Comparison of ENCODE assay signal across 19 cellular contexts in the genomic region with DNA sequence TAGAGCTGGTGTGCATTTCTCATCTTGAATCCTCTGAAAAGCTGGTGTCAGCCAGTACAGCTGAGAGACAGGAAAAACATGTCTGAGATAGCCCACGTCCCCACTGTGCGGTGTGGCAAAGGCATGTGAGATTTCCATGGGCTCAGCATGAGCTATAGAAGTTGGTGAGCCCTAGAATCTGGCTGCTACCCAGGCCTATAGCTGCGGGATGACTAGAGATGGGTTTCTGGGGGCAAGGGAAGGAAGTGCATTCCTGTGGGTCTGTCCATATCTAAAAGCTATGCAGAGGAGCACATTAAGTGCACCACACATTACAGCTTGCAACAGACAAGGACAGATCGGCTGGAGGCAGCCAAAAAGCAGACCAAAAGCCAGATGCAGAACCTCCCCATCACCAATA. TPM values are rescaled to one million over a fixed set of nuclear protein-coding genes. Genes with fewer than 3 reads are reported as not detected.
DNase-seq lines count a peak whose midpoint lies in the region; ATAC-seq and TF ChIP-seq lines count a peak whose summit lies in the region.
"Had no signal": no experiment of that assay in that cellular context is flagged by ENCODE, and none has a peak within 500 bp of the region (broad histone marks: within the 10 kb centered on the region; RNA-seq: fewer than 3 reads in every experiment).

No MANE protein-coding gene starts in this region.

- H3K79me2 ChIP-seq in fibroblast of lung (ENCODE audit: control insufficient read depth, insufficient read depth, low read length), result no peaks in the 10 kb centered on the region

- no peak overlapping the region for H3K9ac ChIP-seq in fibroblast of lung (ENCODE audit: insufficient read depth, low read length)
- no peak overlapping the region for H3K9ac ChIP-seq in skeletal muscle satellite cell (ENCODE audit: low read depth, low read length)

- no peak for TF ChIP-seq CTCF in fibroblast of lung (conservative IDR thresholded peaks at IDR 0.05 in 1 of 2, IDR thresholded peaks at IDR 0.05 in 1 of 2; ENCODE audit: low read depth in 1 of 2, low read length in 2 of 2)

- H3K36me3 ChIP-seq in fibroblast of lung (ENCODE audit: control insufficient read depth, insufficient read depth, low read length) (no peaks in the 10 kb centered on the region), skeletal muscle satellite cell (ENCODE audit: insufficient read depth, low read length) (no peaks in the 10 kb centered on the region)
- H3K36me3 ChIP-seq: breast epithelium, gastroesophageal sphincter had no signal

- H2AFZ ChIP-seq in fibroblast of lung (ENCODE audit: low read length), result peak overlapping the region; percentile 28

- H3K27me3 ChIP-seq in fibroblast of lung (ENCODE audit: control insufficient read depth, insufficient read depth, low read length) (no peaks in the 10 kb centered on the region), skeletal muscle satellite cell (ENCODE audit: control insufficient read depth, insufficient read depth, low read length) (no peaks in the 10 kb centered on the region)
- H3K27me3 ChIP-seq: breast epithelium, gastroesophageal sphincter had no signal

- no peak overlapping the region for H3K4me3 ChIP-seq in fibroblast of lung (replicated peaks in 1 of 4; ENCODE audit: control extremely low read depth in 1 of 4, insufficient read depth in 1 of 4, low read depth in 3 of 4, low read length in 4 of 4)
- no peak overlapping the region for H3K4me3 ChIP-seq in skeletal muscle satellite cell (ENCODE audit: low read length)
- H3K4me3 ChIP-seq: breast epithelium, gastroesophageal sphincter, psoas muscle had no signal

- peaks cover 6% of the 10 kb centered on the region for H3K4me1 ChIP-seq in fibroblast of lung (ENCODE audit: control insufficient read depth, extremely low read depth, insufficient read depth, low read length)
- peaks cover 11% of the 10 kb centered on the region for H3K4me1 ChIP-seq in skeletal muscle satellite cell (ENCODE audit: control insufficient read depth, insufficient read depth, low read length)
- H3K4me1 ChIP-seq: breast epithelium, gastroesophageal sphincter, psoas muscle had no signal

- H3K9me3 ChIP-seq in fibroblast of lung (ENCODE audit: control insufficient read depth, insufficient read depth, low read depth, low read length) (no peaks in the 10 kb centered on the region), skeletal muscle satellite cell (replicated peaks; ENCODE audit: low read length) (no peaks in the 10 kb centered on the region)
- H3K9me3 ChIP-seq: breast epithelium, gastroesophageal sphincter, psoas muscle had no signal

- H3K4me2 ChIP-seq in fibroblast of lung (ENCODE audit: extremely low read depth, insufficient read depth, low read length) (peak overlapping the region; percentile 66), skeletal muscle satellite cell (ENCODE audit: low read length) (peak overlapping the region; percentile 42)

- no peaks in the 10 kb centered on the region for H4K20me1 ChIP-seq in fibroblast of lung (ENCODE audit: control insufficient read depth, extremely low read depth, insufficient read depth, low read length)

- no peak overlapping the region for H3K27ac ChIP-seq in fibroblast of lung (ENCODE audit: insufficient read depth, low read length)
- H3K27ac ChIP-seq: breast epithelium, gastroesophageal sphincter, psoas muscle had no signal

- ATAC-seq in GM18867 (IDR thresholded peaks at IDR 0.05; ENCODE audit: unreplicated experiment) (no peak), GM18858 (IDR thresholded peaks at IDR 0.05; ENCODE audit: unreplicated experiment) (no peak)
- ATAC-seq: activated CD8-positive, alpha-beta T cell treated with anti-CD3 and anti-CD28 coated beads for 36 hours; gastroesophageal sphincter; psoas muscle; stimulated activated naive B cell treated with anti-CD40 and anti-IgM and Interleukin-4, amounts not matched to agents 10 μg/mL and 1 μg/mL and 100 μg/mL, for 72 hours had no signal

- DNase-seq in ELR (ENCODE audit: low read depth) (peak; percentile 68), M059J (ENCODE audit: low read depth) (peak; percentile 66), fibroblast of lung (ENCODE audit: low read depth in 2 of 2) (peak; percentile 74 to 97), amygdala (lab: John Stamatoyannopoulos, UW) (no peak), globus pallidus (ENCODE audit: low spot score) (no peak)
- DNase-seq: activated CD8-positive, alpha-beta T cell treated with anti-CD3 and anti-CD28 coated beads for 36 hours; activated gamma-delta T cell; effector memory CD4-positive, alpha-beta T cell; MV-4-11; psoas muscle; SHP77 treated with DMSO at 0.1 percent for 48 hours; stimulated activated CD4-positive, alpha-beta T cell treated with anti-CD3 and anti-CD28 coated beads, Interleukin-2, amount 100 ng/mL, for 48 hours; stimulated activated naive B cell treated with anti-CD40 and anti-IgM and Interleukin-4, amounts not matched to agents 10 μg/mL and 1 μg/mL and 100 μg/mL, for 72 hours had no signal

RNA-seq across cellular contexts. Expression of a gene that starts 55.7 kb away (rescaled TPM):
- 0.76 and 1.0 TPM in 2 replicates for total RNA-seq in M059J (2014; rRNA removed; shearing (Covaris generic))
- total RNA-seq in fibroblast of lung, result under 0.01 TPM in 1 of 2 replicates, not detected in the other
- polyA plus RNA-seq in fibroblast of lung, result 0.03 and 0.09 TPM in 2 replicates
- polyA plus RNA-seq in fibroblast of lung (2012), result not detected in 2 replicates
- not detected in 2 replicates for polyA minus RNA-seq in fibroblast of lung (ENCODE audit: low replicate concordance)
- 0.22 and 0.25 TPM in 2 replicates for total RNA-seq in skeletal muscle satellite cell (2012; rRNA removed)
- total RNA-seq: activated CD8-positive, alpha-beta T cell treated with anti-CD3 and anti-CD28 coated beads for 36 hours; HT-29 had no signal

Comparison
In these comparisons a context has a peak if more than half of its experiments do, and no peak if none do; other contexts are left out.
1. DNase-seq: peak in ELR (single experiment), M059J (single experiment) and fibroblast of lung (2 of 2); none in amygdala (0 of 56) and globus pallidus (single experiment).